ENCODE assay signal across 25 cellular contexts in genomic region chrX:87798039-87798438, GRCh38.
"Had no signal": no experiment of that assay in that cellular context is flagged by ENCODE, and none has a peak within 500 bp of the region (broad histone marks: within the 10 kb centered on the region; RNA-seq: fewer than 3 reads in every experiment).

No MANE protein-coding gene starts in this region.

- H3K36me3 ChIP-seq: left ventricle myocardium inferior, ovary, prostate gland, sigmoid colon, spleen, suprapubic skin, thoracic aorta, tibial artery, upper lobe of right lung had no signal

- H3K27ac ChIP-seq: left ventricle myocardium inferior, ovary, prostate gland, sigmoid colon, spleen, suprapubic skin, thoracic aorta, tibial artery, upper lobe of right lung had no signal

- H3K9me3 ChIP-seq: left ventricle myocardium inferior, ovary, prostate gland, sigmoid colon, spleen, suprapubic skin, thoracic aorta, tibial artery, upper lobe of right lung had no signal

- H3K27me3 ChIP-seq: ovary, sigmoid colon, spleen, suprapubic skin, tibial artery, upper lobe of right lung had no signal

- DNase-seq: hypothalamus; immature natural killer cell; left ventricle myocardium inferior; mesendoderm; naive B cell; natural killer cell; ovary; posterior cingulate gyrus; retina; right cardiac atrium; sigmoid colon; small intestine; spleen; stimulated activated CD4-positive, alpha-beta T cell treated with anti-CD3 and anti-CD28 coated beads, Interleukin-4, amount 100 ng/mL, for 24 hours; stimulated activated naive CD4-positive, alpha-beta T cell; tibial artery; trophoblast cell; upper lobe of right lung had no signal

- FAIRE-seq: islet of Langerhans, small intestine, urothelium cell line had no signal

- H3K4me1 ChIP-seq: left ventricle myocardium inferior, prostate gland, sigmoid colon, spleen, suprapubic skin, tibial artery, upper lobe of right lung had no signal

- ATAC-seq: natural killer cell; right cardiac atrium; stimulated activated effector memory CD8-positive, alpha-beta T cell treated with anti-CD3 and anti-CD28 coated beads, Interleukin-12 subunit alpha, Interleukin-12 subunit beta, amount 100 ng/mL, for 72 hours; upper lobe of right lung had no signal

- H3K4me3 ChIP-seq: left ventricle myocardium inferior, lung, ovary, prostate gland, sigmoid colon, spleen, suprapubic skin, thoracic aorta, tibial artery, upper lobe of right lung had no signal
